ENCODE assay signal across 18 cellular contexts in genomic region chr6:44176130-44176934, GRCh38. TPM values are rescaled to one million over a fixed set of nuclear protein-coding genes. Genes with fewer than 3 reads are reported as not detected.
DNase-seq lines count a peak whose midpoint lies in the region; ATAC-seq, FAIRE-seq and TF ChIP-seq lines count a peak whose summit lies in the region.
"Had no signal": no experiment of that assay in that cellular context is flagged by ENCODE, and none has a peak within 500 bp of the region (broad histone marks: within the 10 kb centered on the region; RNA-seq: fewer than 3 reads in every experiment).

No MANE protein-coding gene starts in this region.

- CTCF ChIA-PET in SK-N-SH (lab: Yijun Ruan, JAX) (interaction anchor here (1.1 to 4.0 kb wide), 4 partner anchors 52 to 162 kb away, joined by 3 to 22 read pairs (median 5); no protein-coding TSS in a partner anchor), IMR-90 (lab: Yijun Ruan, JAX) (interaction anchor here (0.6 kb wide), 1 partner anchor 10 kb away, joined by 3 read pairs; no protein-coding TSS in a partner anchor)

- POLR2A ChIA-PET in SK-N-SH (lab: Yijun Ruan, JAX) = interaction anchor here (1.6 kb wide), 1 partner anchor 70 kb away, joined by 4 read pairs; no protein-coding TSS in a partner anchor
- POLR2A ChIA-PET in IMR-90 (lab: Charles Lee; ENCODE audit: unreplicated experiment) = no interaction called here

- no TSS peak for BruUV-seq in IMR-90 (replicated peaks; lab: Mats Ljungman, UMichigan)

- no peak overlapping the region for H2BK20ac ChIP-seq in IMR-90 (ENCODE audit: low read depth, low read length)

- no peak overlapping the region for H4K91ac ChIP-seq in IMR-90 (ENCODE audit: insufficient read depth, low read depth, low read length)

- in situ Hi-C loops in IMR-90 (cut with MboI; ENCODE audit: low sequenced_read_pairs) = no loop called here

- H4K8ac ChIP-seq in IMR-90 (ENCODE audit: low read depth in 2 of 2, low read length in 2 of 2) = no peak overlapping the region

- H3K27ac ChIP-seq in SK-N-SH (ENCODE audit: low read depth in 2 of 2, low read length in 1 of 2) = no peak overlapping the region
- H3K27ac ChIP-seq in IMR-90 (ENCODE audit: insufficient read depth, low read length) = no peak overlapping the region
- H3K27ac ChIP-seq in ascending aorta = peak overlapping the region; percentile 69 to 76
- H3K27ac ChIP-seq in small intestine (ENCODE audit: low read depth in 1 of 2, low read length in 1 of 2) = no peak overlapping the region
- H3K27ac ChIP-seq: esophagus muscularis mucosa had no signal

- peaks cover 14% of the 10 kb centered on the region for H3F3A ChIP-seq in SK-N-SH (replicated peaks; ENCODE audit: insufficient read depth)

- TF ChIP-seq POLR2A in IMR-90 (IDR thresholded peaks at IDR 0.05; ENCODE audit: low read depth, low read length) = no peak
- TF ChIP-seq POLR2A in GM12892 (IDR thresholded peaks at IDR 0.05; ENCODE audit: low read depth, low read length) = no peak

- intact Hi-C loops in IMR-90 (cut with micrococcal nuclease) = no loop called here
- intact Hi-C loops in ascending aorta (cut with DNase I) = no loop called here

- H3K4me3 ChIP-seq in SK-N-SH (ENCODE audit: low read depth in 2 of 2, low read length in 1 of 2) (no peak overlapping the region), IMR-90 (ENCODE audit: insufficient read depth, low read depth, low read length) (no peak overlapping the region), ascending aorta (no peak overlapping the region), small intestine (ENCODE audit: low read depth in 1 of 2, low read length in 2 of 2) (no peak overlapping the region)
- H3K4me3 ChIP-seq: esophagus muscularis mucosa had no signal

- H3K9ac ChIP-seq in SK-N-SH = no peak overlapping the region
- no peak overlapping the region for H3K9ac ChIP-seq in IMR-90 (ENCODE audit: low read depth, low read length)

- TF ChIP-seq EP300 in SK-N-SH (IDR thresholded peaks at IDR 0.05; ENCODE audit: borderline replicate concordance in 1 of 2, low read depth in 1 of 2, low read length in 1 of 2) = no peak

- H3K9me1 ChIP-seq in IMR-90 (ENCODE audit: insufficient read depth, low read length) = peaks cover 9% of the 10 kb centered on the region; the same call in 1 of the 2 replicates

- H3K36me3 ChIP-seq in SK-N-SH (replicated peaks in 1 of 2; ENCODE audit: control insufficient read depth in 1 of 2, insufficient read depth in 2 of 2, low read length in 1 of 2) (no peaks in the 10 kb centered on the region), IMR-90 (ENCODE audit: control insufficient read depth, insufficient read depth, low read length) (no peaks in the 10 kb centered on the region), ascending aorta (no peaks in the 10 kb centered on the region), small intestine (ENCODE audit: control insufficient read depth in 2 of 2, insufficient read depth in 2 of 2, low read length in 2 of 2) (no peaks in the 10 kb centered on the region)
- H3K36me3 ChIP-seq: esophagus muscularis mucosa had no signal

- H2AFZ ChIP-seq in SK-N-SH (ENCODE audit: low read depth) (no peak overlapping the region), IMR-90 (replicated peaks; ENCODE audit: low read length, poor library complexity) (no peak overlapping the region)

- H3K4ac ChIP-seq in IMR-90 (ENCODE audit: low read depth, low read length) = no peak overlapping the region

- no peak overlapping the region for H2BK15ac ChIP-seq in IMR-90 (ENCODE audit: low read depth, low read length)

- dilution Hi-C loops in IMR-90 (cut with HindIII; ENCODE audit: low sequenced_read_pairs, unreplicated experiment) = no loop called here

- H3K23ac ChIP-seq in IMR-90 (ENCODE audit: low read depth, low read length) = no peak overlapping the region

- H3K4me1 ChIP-seq in SK-N-SH (ENCODE audit: control insufficient read depth in 1 of 2, insufficient read depth in 2 of 2, low read depth in 1 of 2, low read length in 1 of 2) = peaks cover 0 to 4% of the 10 kb centered on the region in 2 experiments; a peak in 2 of 4 replicates
- H3K4me1 ChIP-seq in IMR-90 (ENCODE audit: control insufficient read depth, insufficient read depth, low read length) = 0 out of 2 replicates have a peak, but pooled peaks cover 2% of the 10 kb centered on the region
- H3K4me1 ChIP-seq in ascending aorta = peaks cover 6 to 22% of the 10 kb centered on the region in 2 donors
- no peaks in the 10 kb centered on the region for H3K4me1 ChIP-seq in small intestine (ENCODE audit: control insufficient read depth in 2 of 2, insufficient read depth in 1 of 2, low read depth in 1 of 2, low read length in 1 of 2)

- H2AK9ac ChIP-seq in IMR-90 (replicated peaks; ENCODE audit: low read depth, low read length, poor library complexity) = peak overlapping the region; percentile 5

- H3K18ac ChIP-seq in IMR-90 (ENCODE audit: low read depth, low read length) = no peak overlapping the region

- no peaks in the 10 kb centered on the region for H3K9me3 ChIP-seq in SK-N-SH
- H3K9me3 ChIP-seq in IMR-90 (ENCODE audit: control insufficient read depth, insufficient read depth, low read length) = no peaks in the 10 kb centered on the region
- H3K9me3 ChIP-seq in ascending aorta = no peaks in the 10 kb centered on the region
- H3K9me3 ChIP-seq in small intestine (ENCODE audit: control insufficient read depth, low read depth) = no peaks in the 10 kb centered on the region
- H3K9me3 ChIP-seq: esophagus muscularis mucosa had no signal

- no peaks in the 10 kb centered on the region for H3K27me3 ChIP-seq in SK-N-SH (ENCODE audit: insufficient read depth)
- H3K27me3 ChIP-seq in IMR-90 (ENCODE audit: control insufficient read depth, insufficient read depth, low read length) = peaks cover under 1% of the 10 kb centered on the region; the same call in 1 of the 2 replicates
- H3K27me3 ChIP-seq in ascending aorta = no peaks in the 10 kb centered on the region
- H3K27me3 ChIP-seq in small intestine (ENCODE audit: control insufficient read depth in 2 of 2, insufficient read depth in 2 of 2, low read length in 2 of 2) = no peaks in the 10 kb centered on the region
- H3K27me3 ChIP-seq: esophagus muscularis mucosa had no signal

- H2BK5ac ChIP-seq in IMR-90 (ENCODE audit: low read depth, low read length, poor library complexity, severe bottlenecking) = no peak overlapping the region

- H3K14ac ChIP-seq in IMR-90 (replicated peaks; ENCODE audit: low read depth, low read length) = no peak overlapping the region

- DNase-seq in SK-N-SH = peak; percentile 3
- no peak for DNase-seq in IMR-90
- DNase-seq in ascending aorta (ENCODE audit: low spot score in 2 of 2) = no peak
- peak; percentile 31 for DNase-seq in small intestine
- no peak for DNase-seq in NCI-H774 (lab: John Stamatoyannopoulos, UW)
- DNase-seq in GM12892 (ENCODE audit: insufficient read length) = no peak
- DNase-seq: 8988T; activated T-cell treated with anti-CD3 and anti-CD28 coated beads for 4 hours; amygdala; COR-L47; head of caudate nucleus; NCI-H2227 treated with DMSO at 0.1 percent for 48 hours; retina; stimulated activated CD4-positive, alpha-beta T cell treated with anti-CD3 and anti-CD28 coated beads, Interleukin-1b, Interleukin-23, amount 100 ng/mL, for 48 hours had no signal

- no peak overlapping the region for H3K4me2 ChIP-seq in SK-N-SH
- no peak overlapping the region for H3K4me2 ChIP-seq in IMR-90 (ENCODE audit: low read depth, low read length)

- H3K9me2 ChIP-seq in SK-N-SH = no peaks in the 10 kb centered on the region

- no peak for FAIRE-seq in small intestine (lab: Jason Lieb, UNC)
- FAIRE-seq in GM12892 (lab: Jason Lieb, UNC) = no peak
- FAIRE-seq: HTR-8/SVneo had no signal

- no peak for ATAC-seq in SK-N-SH treated with all-trans-retinoic acid at 6 μM for 48 hours
- no peak for ATAC-seq in IMR-90 (ENCODE audit: low read depth)
- no peak for ATAC-seq in HG03457 (IDR thresholded peaks at IDR 0.05; ENCODE audit: unreplicated experiment)

- no peak overlapping the region for H2BK120ac ChIP-seq in IMR-90 (ENCODE audit: low read depth, low read length)

- peak overlapping the region; percentile 33 for H2AK5ac ChIP-seq in IMR-90 (ENCODE audit: low read depth, low read length)

- no peaks in the 10 kb centered on the region for H3K79me2 ChIP-seq in SK-N-SH (ENCODE audit: insufficient read depth)

- H3K79me1 ChIP-seq in IMR-90 (ENCODE audit: low read depth in 1 of 2, low read length in 2 of 2) = no peaks in the 10 kb centered on the region

- no peak overlapping the region for H4K5ac ChIP-seq in IMR-90 (ENCODE audit: low read depth, low read length)

- no peak for TF ChIP-seq RAD21 in SK-N-SH (IDR thresholded peaks at IDR 0.05; ENCODE audit: low read length)
- TF ChIP-seq RAD21 in IMR-90 (IDR thresholded peaks at IDR 0.05; ENCODE audit: low read length) = no peak

- 90% methylated on average over 14 of the region's 18 CpGs for WGBS in SK-N-SH (ENCODE audit: low lambda C conversion rate)
- no CpG with 5 or more reads among the region's 18 CpGs for WGBS in IMR-90 (ENCODE audit: extremely low coverage in 2 of 2, insufficient read length in 1 of 2), 2 experiments
- 61 to 71% (median 64%) methylated on average over 17 to 18 of the region's 18 CpGs for WGBS in small intestine, 3 donors

- TF ChIP-seq CTCF in SK-N-SH (IDR thresholded peaks at IDR 0.05) = no peak
- TF ChIP-seq CTCF in IMR-90 (conservative IDR thresholded peaks at IDR 0.05; ENCODE audit: low read depth, low read length) = no peak
- no peak for TF ChIP-seq CTCF in ascending aorta (IDR thresholded peaks at IDR 0.05)

- no peak overlapping the region for H3K56ac ChIP-seq in IMR-90 (ENCODE audit: extremely low read depth, insufficient read depth, low read length)

- H4K20me1 ChIP-seq in SK-N-SH (ENCODE audit: insufficient read depth) = no peaks in the 10 kb centered on the region
- no peaks in the 10 kb centered on the region; the same call in 1 of the 2 replicates for H4K20me1 ChIP-seq in IMR-90 (ENCODE audit: insufficient read depth, low read length)

RNA-seq across cellular contexts. Expression of gene CAPN11, which starts 17.7 kb away (rescaled TPM):
- polyA plus RNA-seq in SK-N-SH (2012; rRNA removed) (not detected in 2 replicates), IMR-90 (2012; rRNA removed) (not detected in 2 replicates), small intestine (under 1 TPM in 1 of 3 donors, not detected in 2; 0.18 TPM)
- polyA plus RNA-seq in SK-N-SH (2012; cell fraction: cytosol; rRNA removed) = 0.01 TPM in 1 of 2 replicates, not detected in the other
- 0.04 TPM in 1 of 2 replicates, not detected in the other for polyA plus RNA-seq in SK-N-SH (2012; cell fraction: nucleus; rRNA removed)
- total RNA-seq in IMR-90 (2012; rRNA removed) (not detected in 2 replicates), ascending aorta (0.43 TPM)
- 0.01 TPM in 1 of 2 replicates, not detected in the other for polyA plus RNA-seq in IMR-90 (2012; cell fraction: cytosol; rRNA removed)
- polyA plus RNA-seq in IMR-90 (2012; cell fraction: nucleus; rRNA removed; ENCODE audit: low replicate concordance) = 0.10 and 0.24 TPM in 2 replicates
- 1.1 TPM for polyA plus RNA-seq in GM12892 (2012; ENCODE audit: missing spikeins)

RNA-seq across cellular contexts. Expression of gene MYMX, which starts 40.4 kb away (rescaled TPM):
- 0.13 TPM in 1 of 2 replicates, not detected in the other for polyA plus RNA-seq in SK-N-SH (2012; rRNA removed)
- not detected in 2 replicates for polyA plus RNA-seq in SK-N-SH (2012; cell fraction: cytosol; rRNA removed)
- not detected in 2 replicates for polyA plus RNA-seq in SK-N-SH (2012; cell fraction: nucleus; rRNA removed)
- not detected in 2 replicates for total RNA-seq in IMR-90 (2012; rRNA removed)
- not detected in 2 replicates for polyA plus RNA-seq in IMR-90 (2012; rRNA removed)
- not detected in 2 replicates for polyA plus RNA-seq in IMR-90 (2012; cell fraction: cytosol; rRNA removed)
- not detected in 2 replicates for polyA plus RNA-seq in IMR-90 (2012; cell fraction: nucleus; rRNA removed; ENCODE audit: low replicate concordance)
- total RNA-seq in ascending aorta = 13.9 TPM
- under 1 TPM in 1 of 3 donors, not detected in 2; 0.98 TPM for polyA plus RNA-seq in small intestine
- polyA plus RNA-seq in GM12892 (2012; ENCODE audit: missing spikeins) = not detected
- total RNA-seq: esophagus muscularis mucosa had no signal

RNA-seq across cellular contexts. Expression of gene SLC29A1, which starts 47.1 kb away (rescaled TPM):
- polyA plus RNA-seq in SK-N-SH (2012; rRNA removed) (44.5 and 49.7 TPM in 2 replicates), IMR-90 (2012; rRNA removed) (22.1 and 23.2 TPM in 2 replicates), small intestine (10 to 100 TPM in 1 of 3 donors, 1 to 10 TPM in 2; 2.4 to 23.8 (median 3.4) TPM)
- 23.7 and 34.3 TPM in 2 replicates for polyA plus RNA-seq in SK-N-SH (2012; cell fraction: cytosol; rRNA removed)
- polyA plus RNA-seq in SK-N-SH (2012; cell fraction: nucleus; rRNA removed) = 72.9 and 74.9 TPM in 2 replicates
- total RNA-seq in IMR-90 (2012; rRNA removed) (4.1 and 4.7 TPM in 2 replicates), ascending aorta (224 TPM)
- polyA plus RNA-seq in IMR-90 (2012; cell fraction: cytosol; rRNA removed) = 20.7 and 23.2 TPM in 2 replicates
- polyA plus RNA-seq in IMR-90 (2012; cell fraction: nucleus; rRNA removed; ENCODE audit: low replicate concordance) = 33.9 and 57.0 TPM in 2 replicates
- polyA plus RNA-seq in GM12892 (2012; ENCODE audit: missing spikeins) = 53.0 TPM

RNA-seq across cellular contexts. Expression of gene TMEM63B, which starts 49.0 kb away (rescaled TPM):
- polyA plus RNA-seq in SK-N-SH (2012; rRNA removed) (52.7 and 63.2 TPM in 2 replicates), IMR-90 (2012; rRNA removed) (42.6 and 45.6 TPM in 2 replicates), small intestine (10 to 100 TPM; 13.2 to 31.8 (median 19.5) TPM)
- 26.9 and 37.6 TPM in 2 replicates for polyA plus RNA-seq in SK-N-SH (2012; cell fraction: cytosol; rRNA removed)
- 97.6 and 129 TPM in 2 replicates for polyA plus RNA-seq in SK-N-SH (2012; cell fraction: nucleus; rRNA removed)
- total RNA-seq in IMR-90 (2012; rRNA removed) (12.2 and 12.8 TPM in 2 replicates), ascending aorta (9.6 TPM)
- polyA plus RNA-seq in IMR-90 (2012; cell fraction: cytosol; rRNA removed) = 18.6 and 55.2 TPM in 2 replicates
- polyA plus RNA-seq in IMR-90 (2012; cell fraction: nucleus; rRNA removed; ENCODE audit: low replicate concordance) = 129 TPM in 2 replicates
- 8.7 TPM for polyA plus RNA-seq in GM12892 (2012; ENCODE audit: missing spikeins)

RNA-seq across cellular contexts. Expression of gene MRPL14, which starts 49.1 kb away (rescaled TPM):
- polyA plus RNA-seq in SK-N-SH (2012; rRNA removed) = 92.4 and 97.0 TPM in 2 replicates
- polyA plus RNA-seq in SK-N-SH (2012; cell fraction: cytosol; rRNA removed) = 72.1 and 86.3 TPM in 2 replicates
- 39.4 and 45.0 TPM in 2 replicates for polyA plus RNA-seq in SK-N-SH (2012; cell fraction: nucleus; rRNA removed)
- 43.7 and 52.8 TPM in 2 replicates for total RNA-seq in IMR-90 (2012; rRNA removed)
- polyA plus RNA-seq in IMR-90 (2012; rRNA removed) = 87.9 and 102 TPM in 2 replicates
- 107 and 112 TPM in 2 replicates for polyA plus RNA-seq in IMR-90 (2012; cell fraction: cytosol; rRNA removed)
- 25.7 and 42.9 TPM in 2 replicates for polyA plus RNA-seq in IMR-90 (2012; cell fraction: nucleus; rRNA removed; ENCODE audit: low replicate concordance)
- 61.8 TPM for total RNA-seq in ascending aorta
- polyA plus RNA-seq in small intestine = 100 to 1,000 TPM in 2 of 3 donors, 10 to 100 TPM in 1; 87.1 to 116 (median 105) TPM
- 87.0 TPM for polyA plus RNA-seq in GM12892 (2012; ENCODE audit: missing spikeins)

Comparison
In these comparisons a context has a peak if more than half of its experiments do, and no peak if none do; other contexts are left out.
1. DNase-seq: peak in SK-N-SH (single experiment) and small intestine (single experiment); none in IMR-90 (single experiment), ascending aorta (0 of 2), NCI-H774 (single experiment) and GM12892 (single experiment).
2. H3K27ac ChIP-seq: peak in ascending aorta (2 of 2); none in SK-N-SH (0 of 2), IMR-90 (single experiment) and small intestine (0 of 2).